ENCODE assay signal across 24 cellular contexts in genomic region chr6:142444800-142445405, GRCh38.
DNase-seq lines count a peak whose midpoint lies in the region; ATAC-seq, FAIRE-seq and TF ChIP-seq lines count a peak whose summit lies in the region.
"Had no signal": no experiment of that assay in that cellular context is flagged by ENCODE, and none has a peak within 500 bp of the region (broad histone marks: within the 10 kb centered on the region; RNA-seq: fewer than 3 reads in every experiment).

No MANE protein-coding gene starts in this region.

- no peak overlapping the region for H4K8ac ChIP-seq in H1 (ENCODE audit: extremely low read depth, insufficient read depth, low read length)

- no peak for TF ChIP-seq CTCF in HepG2 (CRISPR knock-in tag; IDR thresholded peaks at IDR 0.05)
- TF ChIP-seq CTCF in right lobe of liver (IDR thresholded peaks at IDR 0.05) = no peak
- no peak for TF ChIP-seq CTCF in H1 (IDR thresholded peaks at IDR 0.05; ENCODE audit: control extremely low read depth in 1 of 3, insufficient read depth in 1 of 3, low read depth in 1 of 3, low read length in 3 of 3)
- TF ChIP-seq CTCF in testis (IDR thresholded peaks at IDR 0.05) = no peak

- POLR2A ChIA-PET in HepG2 (lab: Yijun Ruan, JAX) (no interaction called here), H1 (lab: Charles Lee; ENCODE audit: partially characterized antibody) (no interaction called here)

- H3K36me3 ChIP-seq in HepG2 (replicated peaks in 1 of 2; ENCODE audit: control insufficient read depth in 1 of 2, insufficient read depth in 2 of 2, low read length in 2 of 2) = peaks cover 31 to 76% of the 10 kb centered on the region in 2 experiments
- peaks cover 0 to 37% (median 12%) of the 10 kb centered on the region in 4 donors for H3K36me3 ChIP-seq in right lobe of liver
- H3K36me3 ChIP-seq in H1 (ENCODE audit: control insufficient read depth in 2 of 4, insufficient read depth in 4 of 4, low read length in 3 of 4) = no peaks in the 10 kb centered on the region
- no peaks in the 10 kb centered on the region for H3K36me3 ChIP-seq in testis (ENCODE audit: low read depth, missing control alignments)
- H3K36me3 ChIP-seq: breast epithelium, prostate gland, spleen had no signal

- H3K56ac ChIP-seq in H1 (replicated peaks; ENCODE audit: insufficient read length, low read depth, low read length) = no peak overlapping the region

- no peak overlapping the region for H2AK5ac ChIP-seq in H1 (ENCODE audit: low read depth, low read length)

- no peak overlapping the region for H2BK12ac ChIP-seq in H1 (ENCODE audit: low read depth, low read length)

- TF ChIP-seq RAD21 in HepG2 (CRISPR knock-in tag; IDR thresholded peaks at IDR 0.05) (no peak), H1 (IDR thresholded peaks at IDR 0.05 in 1 of 2, conservative IDR thresholded peaks at IDR 0.05 in 1 of 2; ENCODE audit: low read depth in 2 of 2, low read length in 2 of 2) (no peak)

- H3K4me2 ChIP-seq in HepG2 (ENCODE audit: low read depth, low read length) = no peak overlapping the region
- H3K4me2 ChIP-seq in H1 (ENCODE audit: insufficient read depth in 1 of 2, low read depth in 2 of 2, low read length in 2 of 2) = no peak overlapping the region

- H3K27ac ChIP-seq in HepG2 (ENCODE audit: extremely low read length, insufficient read depth, low read length) (no peak overlapping the region), right lobe of liver (no peak overlapping the region), H1 (ENCODE audit: low read depth, low read length) (no peak overlapping the region), testis (no peak overlapping the region)
- H3K27ac ChIP-seq: breast epithelium, HL-60, prostate gland, spleen had no signal

- H3K23me2 ChIP-seq in H1 (ENCODE audit: low read depth, low read length) = no peaks in the 10 kb centered on the region

- FAIRE-seq in HepG2 (lab: Jason Lieb, UNC) (no peak), H1 (lab: Jason Lieb, UNC) (no peak), GM12891 (lab: Jason Lieb, UNC) (no peak)
- FAIRE-seq: frontal cortex had no signal

- DNase-seq in HepG2 (ENCODE audit: low spot score) = no peak
- DNase-seq in right lobe of liver = no peak
- peak; percentile 82 for DNase-seq in NCI-H1436 treated with DMSO at 0.1 percent for 48 hours (lab: John Stamatoyannopoulos, UW)
- no peak for DNase-seq in H1 (ENCODE audit: low read depth in 1 of 2, low spot score in 2 of 2)
- DNase-seq in testis = no peak
- no peak for DNase-seq in GM12891 (ENCODE audit: insufficient read length, low spot score)
- DNase-seq: activated CD4-positive, alpha-beta T cell treated with anti-CD3 and anti-CD28 coated beads, Interleukin-2, amount 50 U/mL, for 1 hour; activated CD8-positive, alpha-beta memory T cell treated with anti-CD3 and anti-CD28 coated beads, Interleukin-2, amount 50 U/mL, for 4 hours; activated effector memory CD4-positive, alpha-beta T cell treated with Interleukin-2 at 50 U/mL for 16 hours; CD4-positive, CD25-positive, alpha-beta regulatory T cell; DMS 273 treated with DMSO at 0.1 percent for 48 hours; left colon; natural killer cell; NCI-H1092; NCI-H774; spleen; stimulated activated CD4-positive, alpha-beta T cell treated with anti-CD3 and anti-CD28 coated beads, Interleukin-4, amount 100 ng/mL, for 4 hours had no signal

- no peak overlapping the region for H3K27ac Mint-ChIP-seq in stimulated activated memory B cell treated with anti-CD40 and anti-IgM and Interleukin-4, amounts not matched to agents 10 μg/mL and 1 μg/mL and 100 μg/mL, for 72 hours
- no peak overlapping the region for H3K27ac Mint-ChIP-seq in activated T-helper 17 cell treated with anti-CD3 and anti-CD28 coated beads, Interleukin-2, amount 50 U/mL, for 72 hours
- H3K27ac Mint-ChIP-seq: CD4-positive, CD25-positive, alpha-beta regulatory T cell; dendritic cell treated with granulocyte-macrophage colony-stimulating factor and Interleukin-4, amounts not matched to agents 40 ng/mL and 50 ng/mL, for 4 days; natural killer cell had no signal

- TF ChIP-seq EP300 in HepG2 (IDR thresholded peaks at IDR 0.05; ENCODE audit: low read depth in 2 of 2, low read length in 2 of 2) = no peak
- TF ChIP-seq EP300 in HepG2 (CRISPR knock-in tag; IDR thresholded peaks at IDR 0.05; ENCODE audit: borderline replicate concordance) = no peak
- TF ChIP-seq EP300 in H1 (IDR thresholded peaks at IDR 0.05; ENCODE audit: borderline replicate concordance in 1 of 2, low read depth in 2 of 2, low read length in 2 of 2) = no peak

- in situ Hi-C loops in HepG2 (cut with HindIII; ENCODE audit: extremely low pct_ligation_motif_present, low pct_unique_long_range_greater_than_20kb) = no loop called here

- H2BK5ac ChIP-seq in H1 (ENCODE audit: low read depth, low read length) = no peak overlapping the region

- H4K91ac ChIP-seq in H1 (replicated peaks; ENCODE audit: insufficient read length, low read length) = no peak overlapping the region

- no peak overlapping the region for H2BK15ac ChIP-seq in H1 (ENCODE audit: low read length)

- no TSS peak for BruUV-seq in HepG2 (replicated peaks; lab: Mats Ljungman, UMichigan)

- H2AFZ ChIP-seq in HepG2 (ENCODE audit: low read length) (no peak overlapping the region), H1 (ENCODE audit: low read length) (peak overlapping the region; percentile 20; the same call in 1 of the 2 replicates)

- no peak overlapping the region for H2BK120ac ChIP-seq in H1 (replicated peaks; ENCODE audit: low read depth, low read length)

- H3K9me3 Mint-ChIP-seq in stimulated activated memory B cell treated with anti-CD40 and anti-IgM and Interleukin-4, amounts not matched to agents 10 μg/mL and 1 μg/mL and 100 μg/mL, for 72 hours = no peaks in the 10 kb centered on the region
- no peaks in the 10 kb centered on the region for H3K9me3 Mint-ChIP-seq in activated T-helper 17 cell treated with anti-CD3 and anti-CD28 coated beads, Interleukin-2, amount 50 U/mL, for 72 hours
- H3K9me3 Mint-ChIP-seq: CD4-positive, CD25-positive, alpha-beta regulatory T cell; dendritic cell treated with granulocyte-macrophage colony-stimulating factor and Interleukin-4, amounts not matched to agents 40 ng/mL and 50 ng/mL, for 4 days; natural killer cell had no signal

- no peak overlapping the region for H3K14ac ChIP-seq in H1 (ENCODE audit: insufficient read length)

- no peak overlapping the region for H4K5ac ChIP-seq in H1 (ENCODE audit: insufficient read length, low read depth, low read length)

- no peak overlapping the region for H3K23ac ChIP-seq in H1 (ENCODE audit: insufficient read length)

- no peaks in the 10 kb centered on the region for H3K4me1 Mint-ChIP-seq in stimulated activated memory B cell treated with anti-CD40 and anti-IgM and Interleukin-4, amounts not matched to agents 10 μg/mL and 1 μg/mL and 100 μg/mL, for 72 hours
- no peaks in the 10 kb centered on the region for H3K4me1 Mint-ChIP-seq in activated T-helper 17 cell treated with anti-CD3 and anti-CD28 coated beads, Interleukin-2, amount 50 U/mL, for 72 hours
- H3K4me1 Mint-ChIP-seq: CD4-positive, CD25-positive, alpha-beta regulatory T cell; natural killer cell had no signal

- 95% methylated on average over 4 of the region's 4 CpGs for WGBS in HepG2 (ENCODE audit: low lambda C conversion rate)
- WGBS in right lobe of liver (ENCODE audit: insufficient coverage, low coverage, low lambda C conversion rate, missing lambda C conversion rate) = 65% methylated on average over 4 of the region's 4 CpGs
- 88% methylated on average over 4 of the region's 4 CpGs; no CpG with 5 or more reads in 1 of the 2 experiments for WGBS in H1 (ENCODE audit: extremely low coverage in 1 of 2, insufficient coverage in 1 of 2, insufficient read length in 1 of 2, insufficient replicate concordance in 2 of 2, low coverage in 1 of 2, low lambda C conversion rate in 2 of 2, missing lambda C conversion rate in 1 of 2), 2 experiments
- 80 to 83% methylated on average over 4 of the region's 4 CpGs for WGBS in testis, 2 donors

- no peak overlapping the region for H3K9ac ChIP-seq in HepG2 (ENCODE audit: insufficient read depth, low read depth, low read length)
- no peak overlapping the region for H3K9ac ChIP-seq in H1 (replicated peaks in 1 of 4; ENCODE audit: extremely low read depth in 1 of 4, low read depth in 3 of 4, low read length in 3 of 4)

- CTCF ChIA-PET in HepG2 (lab: Yijun Ruan, JAX; ENCODE audit: low intra/inter-chr PET ratio, low total read pairs) (no interaction called here), H1 (lab: Charles Lee; ENCODE audit: partially characterized antibody) (interaction anchor here (1.0 to 1.3 kb wide), 3 partner anchors 29 to 213 kb away, joined by 3 to 8 read pairs (median 5); no protein-coding TSS in a partner anchor)

- ATAC-seq in HepG2 = no peak
- no peak for ATAC-seq in right lobe of liver
- peak; percentile 14 for ATAC-seq in stimulated activated memory B cell treated with anti-CD40 and anti-IgM and Interleukin-4, amounts not matched to agents 10 μg/mL and 1 μg/mL and 100 μg/mL, for 72 hours
- no peak for ATAC-seq in activated T-helper 17 cell treated with anti-CD3 and anti-CD28 coated beads, Interleukin-2, amount 50 U/mL, for 72 hours (replicated peaks)
- ATAC-seq: left colon, natural killer cell had no signal

- H3K27me3 ChIP-seq in HepG2 (ENCODE audit: control insufficient read depth in 1 of 2, insufficient read depth in 2 of 2, low read length in 2 of 2) (no peaks in the 10 kb centered on the region), right lobe of liver (no peaks in the 10 kb centered on the region), H1 (replicated peaks in 1 of 4; ENCODE audit: control insufficient read depth in 3 of 4, extremely low read depth in 1 of 4, insufficient read depth in 3 of 4, low read length in 3 of 4) (no peaks in the 10 kb centered on the region), testis (no peaks in the 10 kb centered on the region)
- H3K27me3 ChIP-seq: breast epithelium, spleen had no signal

- no peak for TF ChIP-seq POLR2A in HepG2 (IDR thresholded peaks at IDR 0.05; ENCODE audit: insufficient read depth in 1 of 2, low read depth in 2 of 2, low read length in 2 of 2)
- no peak for TF ChIP-seq POLR2A in right lobe of liver (IDR thresholded peaks at IDR 0.05)
- no peak for TF ChIP-seq POLR2A in H1 (IDR thresholded peaks at IDR 0.05; ENCODE audit: control extremely low read depth in 1 of 2, low read depth in 2 of 2, low read length in 2 of 2)
- TF ChIP-seq POLR2A in testis (IDR thresholded peaks at IDR 0.05) = no peak
- no peak for TF ChIP-seq POLR2A in GM12891 (IDR thresholded peaks at IDR 0.05; ENCODE audit: low read depth, low read length)

- no peaks in the 10 kb centered on the region for H3K79me2 ChIP-seq in HepG2 (ENCODE audit: insufficient read depth, low read length)
- H3K79me2 ChIP-seq in H1 (ENCODE audit: control insufficient read depth in 1 of 2, insufficient read depth in 2 of 2, low read length in 2 of 2) = no peaks in the 10 kb centered on the region

- peak overlapping the region; percentile 0; the same call in 1 of the 2 replicates for H3K18ac ChIP-seq in H1 (ENCODE audit: extremely low read depth, low read length)

- peaks cover 6% of the 10 kb centered on the region for H3K27me3 Mint-ChIP-seq in stimulated activated memory B cell treated with anti-CD40 and anti-IgM and Interleukin-4, amounts not matched to agents 10 μg/mL and 1 μg/mL and 100 μg/mL, for 72 hours
- peaks cover 4% of the 10 kb centered on the region for H3K27me3 Mint-ChIP-seq in activated T-helper 17 cell treated with anti-CD3 and anti-CD28 coated beads, Interleukin-2, amount 50 U/mL, for 72 hours
- H3K27me3 Mint-ChIP-seq: dendritic cell treated with granulocyte-macrophage colony-stimulating factor and Interleukin-4, amounts not matched to agents 40 ng/mL and 50 ng/mL, for 4 days had no signal

- H4K20me1 ChIP-seq in HepG2 (ENCODE audit: insufficient read depth, low read length) (no peaks in the 10 kb centered on the region), H1 (replicated peaks in 1 of 2; ENCODE audit: control insufficient read depth in 1 of 2, insufficient read depth in 2 of 2, low read length in 2 of 2) (no peaks in the 10 kb centered on the region)

- H3K9me3 ChIP-seq in HepG2 (ENCODE audit: low read length) (no peaks in the 10 kb centered on the region), right lobe of liver (no peaks in the 10 kb centered on the region), H1 (ENCODE audit: insufficient read depth in 2 of 2, low read depth in 1 of 2, low read length in 1 of 2) (no peaks in the 10 kb centered on the region), testis (no peaks in the 10 kb centered on the region)
- H3K9me3 ChIP-seq: breast epithelium, prostate gland, spleen had no signal

- H3K4me3 ChIP-seq in HepG2 (replicated peaks in 1 of 3; ENCODE audit: insufficient read depth in 1 of 3, low read depth in 2 of 3, low read length in 3 of 3) = no peak overlapping the region
- H3K4me3 ChIP-seq in right lobe of liver = no peak overlapping the region
- no peak overlapping the region for H3K4me3 ChIP-seq in H1 (ENCODE audit: extremely low read depth in 1 of 4, insufficient read depth in 2 of 4, low read depth in 3 of 4, low read length in 4 of 4)
- H3K4me3 ChIP-seq in testis = no peak overlapping the region
- H3K4me3 ChIP-seq: breast epithelium, prostate gland, spleen had no signal

- H3K4ac ChIP-seq in H1 (replicated peaks; ENCODE audit: insufficient read length, low read depth, low read length) = no peak overlapping the region

- H2BK20ac ChIP-seq in H1 (ENCODE audit: low read length) = no peak overlapping the region

- no peaks in the 10 kb centered on the region for H3K36me3 Mint-ChIP-seq in stimulated activated memory B cell treated with anti-CD40 and anti-IgM and Interleukin-4, amounts not matched to agents 10 μg/mL and 1 μg/mL and 100 μg/mL, for 72 hours
- no peaks in the 10 kb centered on the region for H3K36me3 Mint-ChIP-seq in activated T-helper 17 cell treated with anti-CD3 and anti-CD28 coated beads, Interleukin-2, amount 50 U/mL, for 72 hours (ENCODE audit: low read depth)
- H3K36me3 Mint-ChIP-seq: CD4-positive, CD25-positive, alpha-beta regulatory T cell; natural killer cell had no signal

- no peaks in the 10 kb centered on the region for H3K79me1 ChIP-seq in H1 (ENCODE audit: low read depth, low read length)

- H3K4me1 ChIP-seq in HepG2 (ENCODE audit: insufficient read depth, low read length) = no peaks in the 10 kb centered on the region
- no peaks in the 10 kb centered on the region for H3K4me1 ChIP-seq in right lobe of liver
- peaks cover 0 to 15% (median 3%) of the 10 kb centered on the region in 4 experiments; a peak in 5 of 7 replicates for H3K4me1 ChIP-seq in H1 (replicated peaks in 1 of 4; ENCODE audit: control insufficient read depth in 3 of 4, insufficient read depth in 4 of 4, low read length in 3 of 4)
- H3K4me1 ChIP-seq in testis = no peaks in the 10 kb centered on the region
- H3K4me1 ChIP-seq: breast epithelium, prostate gland, spleen had no signal

- intact Hi-C loops in HepG2 (cut with micrococcal nuclease; ENCODE audit: unreplicated experiment) (no loop called here), right lobe of liver (cut with DNase I) (no loop called here), testis (cut with DNase I; ENCODE audit: low total_unique reads) (no loop called here)

- H3K4me3 Mint-ChIP-seq in stimulated activated memory B cell treated with anti-CD40 and anti-IgM and Interleukin-4, amounts not matched to agents 10 μg/mL and 1 μg/mL and 100 μg/mL, for 72 hours = no peak overlapping the region
- no peak overlapping the region for H3K4me3 Mint-ChIP-seq in activated T-helper 17 cell treated with anti-CD3 and anti-CD28 coated beads, Interleukin-2, amount 50 U/mL, for 72 hours
- H3K4me3 Mint-ChIP-seq: CD4-positive, CD25-positive, alpha-beta regulatory T cell; dendritic cell treated with granulocyte-macrophage colony-stimulating factor and Interleukin-4, amounts not matched to agents 40 ng/mL and 50 ng/mL, for 4 days; natural killer cell had no signal
